10 cellular contexts compared by ENCODE assay signal in the genomic region with DNA sequence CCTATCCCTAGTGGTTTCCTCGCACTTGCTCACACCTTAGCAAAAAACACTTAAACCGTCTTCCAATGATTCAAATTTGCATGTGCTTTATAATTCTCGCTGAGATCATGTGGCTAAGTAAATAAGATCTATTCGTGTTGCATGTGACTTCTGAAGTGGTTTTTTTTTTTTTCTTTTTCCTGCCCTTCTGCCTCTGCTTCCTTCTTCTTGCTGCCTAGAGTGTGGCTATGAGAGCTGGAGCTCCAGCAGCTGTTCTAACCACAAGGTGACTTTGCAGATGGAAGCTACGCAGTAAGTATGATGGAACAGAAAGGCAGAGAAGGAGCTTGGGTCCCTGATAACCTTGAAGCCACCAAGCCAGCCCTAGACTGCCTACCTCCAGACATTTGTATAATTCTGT. TPM values are rescaled to one million over a fixed set of nuclear protein-coding genes. Genes with fewer than 3 reads are reported as not detected.
DNase-seq lines count a peak whose midpoint lies in the region; ATAC-seq and TF ChIP-seq lines count a peak whose summit lies in the region.
"Had no signal": no experiment of that assay in that cellular context is flagged by ENCODE, and none has a peak within 500 bp of the region (broad histone marks: within the 10 kb centered on the region; RNA-seq: fewer than 3 reads in every experiment).

No MANE protein-coding gene starts in this region.

- H3K4me3 Mint-ChIP-seq in activated naive CD4-positive, alpha-beta T cell treated with anti-CD3 and anti-CD28 coated beads, Interleukin-2, amount 10 ng/mL, durations not matched to agents 7 days and 5 days = no peak overlapping the region
- H3K4me3 Mint-ChIP-seq in central memory CD8-positive, alpha-beta T cell = no peak overlapping the region

- no peak for ATAC-seq in activated naive CD4-positive, alpha-beta T cell treated with anti-CD3 and anti-CD28 coated beads, Interleukin-2, amount 50 U/mL, for 72 hours
- no peak for ATAC-seq in central memory CD8-positive, alpha-beta T cell (replicated peaks; ENCODE audit: extremely low read depth, poor library complexity, severe bottlenecking)
- ATAC-seq in GM21529 (IDR thresholded peaks at IDR 0.05; ENCODE audit: unreplicated experiment) = no peak
- ATAC-seq in HG03457 (IDR thresholded peaks at IDR 0.05; ENCODE audit: unreplicated experiment) = no peak

- no peaks in the 10 kb centered on the region for H3K36me3 ChIP-seq in thyroid gland

- 66 to 72% methylated on average over 5 of the region's 5 CpGs for WGBS in thyroid gland, 2 donors

- H3K9me3 Mint-ChIP-seq in activated naive CD4-positive, alpha-beta T cell treated with anti-CD3 and anti-CD28 coated beads, Interleukin-2, amount 10 ng/mL, durations not matched to agents 7 days and 5 days = no peaks in the 10 kb centered on the region
- H3K9me3 Mint-ChIP-seq in activated naive CD4-positive, alpha-beta T cell treated with anti-CD3 and anti-CD28 coated beads, Interleukin-2, amount 50 U/mL, for 72 hours = no peaks in the 10 kb centered on the region
- no peaks in the 10 kb centered on the region for H3K9me3 Mint-ChIP-seq in central memory CD8-positive, alpha-beta T cell

- CTCF ChIA-PET in activated naive CD4-positive, alpha-beta T cell treated with anti-CD3 and anti-CD28 coated beads, Interleukin-2, amount 10 ng/mL, durations not matched to agents 7 days and 5 days (lab: Charles Lee) = no interaction called here

- TF ChIP-seq POLR2A in thyroid gland (IDR thresholded peaks at IDR 0.05) = no peak

- H3K27ac Mint-ChIP-seq in activated naive CD4-positive, alpha-beta T cell treated with anti-CD3 and anti-CD28 coated beads, Interleukin-2, amount 10 ng/mL, durations not matched to agents 7 days and 5 days = no peak overlapping the region
- no peak overlapping the region for H3K27ac Mint-ChIP-seq in activated naive CD4-positive, alpha-beta T cell treated with anti-CD3 and anti-CD28 coated beads, Interleukin-2, amount 50 U/mL, for 72 hours
- H3K27ac Mint-ChIP-seq in central memory CD8-positive, alpha-beta T cell (ENCODE audit: low read depth) = peak overlapping the region; percentile 53

- no peak overlapping the region for H3K4me3 ChIP-seq in thyroid gland (replicated peaks in 1 of 3)

- H3K4me1 Mint-ChIP-seq in activated naive CD4-positive, alpha-beta T cell treated with anti-CD3 and anti-CD28 coated beads, Interleukin-2, amount 10 ng/mL, durations not matched to agents 7 days and 5 days = peaks cover 33% of the 10 kb centered on the region
- H3K4me1 Mint-ChIP-seq in central memory CD8-positive, alpha-beta T cell = peaks cover 6% of the 10 kb centered on the region

- no peaks in the 10 kb centered on the region for H3K9me3 ChIP-seq in thyroid gland

- peak; percentile 41 for DNase-seq in activated naive CD4-positive, alpha-beta T cell treated with anti-CD3 and anti-CD28 coated beads, Interleukin-2, amount 10 ng/mL, durations not matched to agents 7 days and 5 days
- no peak for DNase-seq in activated naive CD4-positive, alpha-beta T cell treated with anti-CD3 and anti-CD28 coated beads, Interleukin-2, amount 50 U/mL, for 72 hours (ENCODE audit: low spot score in 2 of 2)
- DNase-seq in NCI-H526 treated with DMSO at 0.1 percent for 48 hours (lab: John Stamatoyannopoulos, UW) (peak; percentile 67), thyroid gland (no peak), retina (no peak)
- no peak for DNase-seq in central memory CD8-positive, alpha-beta T cell (ENCODE audit: low spot score in 2 of 2)
- DNase-seq: activated T-cell treated with anti-CD3 and anti-CD28 coated beads, Interleukin-2, amount 50 U/mL, for 1 hour; NCI-H1417 had no signal

- no peaks in the 10 kb centered on the region for H3K27me3 ChIP-seq in thyroid gland

- TF ChIP-seq CTCF in thyroid gland (IDR thresholded peaks at IDR 0.05) = no peak

- no peaks in the 10 kb centered on the region for H3K36me3 Mint-ChIP-seq in activated naive CD4-positive, alpha-beta T cell treated with anti-CD3 and anti-CD28 coated beads, Interleukin-2, amount 10 ng/mL, durations not matched to agents 7 days and 5 days
- no peaks in the 10 kb centered on the region for H3K36me3 Mint-ChIP-seq in activated naive CD4-positive, alpha-beta T cell treated with anti-CD3 and anti-CD28 coated beads, Interleukin-2, amount 50 U/mL, for 72 hours
- H3K36me3 Mint-ChIP-seq in central memory CD8-positive, alpha-beta T cell (ENCODE audit: insufficient read depth) = peaks cover 2% of the 10 kb centered on the region

- intact Hi-C loops in thyroid gland (cut with DNase I) = no loop called here

- peak overlapping the region in 2 of 3 donors; percentile 2 to 38 for H3K27ac ChIP-seq in thyroid gland

- peaks cover 44% of the 10 kb centered on the region for H3K27me3 Mint-ChIP-seq in activated naive CD4-positive, alpha-beta T cell treated with anti-CD3 and anti-CD28 coated beads, Interleukin-2, amount 10 ng/mL, durations not matched to agents 7 days and 5 days
- peaks cover 47% of the 10 kb centered on the region for H3K27me3 Mint-ChIP-seq in central memory CD8-positive, alpha-beta T cell

- peaks cover 16 to 21% of the 10 kb centered on the region in 2 donors for H3K4me1 ChIP-seq in thyroid gland

RNA-seq across cellular contexts. Expression of a gene that starts 36.4 kb away (rescaled TPM):
- 1 to 10 TPM; 1.4 to 2.3 TPM for total RNA-seq in activated naive CD4-positive, alpha-beta T cell treated with anti-CD3 and anti-CD28 coated beads, Interleukin-2, amount 50 U/mL, for 72 hours
- 10 to 100 TPM; 39.4 to 90.6 (median 55.4) TPM for total RNA-seq in thyroid gland

Comparison
In these comparisons a context has a peak if more than half of its experiments do, and no peak if none do; other contexts are left out.
1. DNase-seq: peak in activated naive CD4-positive, alpha-beta T cell treated with anti-CD3 and anti-CD28 coated beads, Interleukin-2, amount 10 ng/mL, durations not matched to agents 7 days and 5 days (single experiment) and NCI-H526 treated with DMSO at 0.1 percent for 48 hours (single experiment); none in activated naive CD4-positive, alpha-beta T cell treated with anti-CD3 and anti-CD28 coated beads, Interleukin-2, amount 50 U/mL, for 72 hours (0 of 2), central memory CD8-positive, alpha-beta T cell (0 of 2), thyroid gland (0 of 2) and retina (single experiment).
2. RNA of a gene that starts 36.4 kb away (total RNA-seq): 39.4 to 90.6 TPM in thyroid gland; 1.4 to 2.3 TPM in activated naive CD4-positive, alpha-beta T cell treated with anti-CD3 and anti-CD28 coated beads, Interleukin-2, amount 50 U/mL, for 72 hours; every median in the first group is over 10 times any median in the second.